18 cellular contexts compared by ENCODE assay signal in the genomic region with DNA sequence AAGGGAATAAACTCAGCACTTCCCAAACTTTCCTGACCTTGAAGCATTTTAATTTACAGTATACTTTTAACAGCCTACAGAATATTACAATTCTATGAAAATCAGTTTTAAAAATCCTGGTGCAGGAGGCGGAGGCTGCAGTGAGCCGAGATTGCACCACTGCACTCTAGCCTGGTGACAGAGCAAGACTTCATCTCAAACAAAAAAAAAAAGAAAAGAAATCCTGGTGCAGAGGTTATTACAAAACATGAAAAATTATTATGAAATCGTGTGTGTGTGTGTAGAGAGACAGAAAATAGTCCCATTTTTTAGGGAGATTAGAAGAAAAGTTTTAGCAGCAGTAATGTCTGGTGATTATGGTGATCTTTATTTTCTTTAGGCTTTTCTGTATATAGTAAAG. TPM values are rescaled to one million over a fixed set of nuclear protein-coding genes. Genes with fewer than 3 reads are reported as not detected.
DNase-seq lines count a peak whose midpoint lies in the region; ATAC-seq, FAIRE-seq and TF ChIP-seq lines count a peak whose summit lies in the region.
"Had no signal": no experiment of that assay in that cellular context is flagged by ENCODE, and none has a peak within 500 bp of the region (broad histone marks: within the 10 kb centered on the region; RNA-seq: fewer than 3 reads in every experiment).

No MANE protein-coding gene starts in this region.

- H3K27ac ChIP-seq in pancreas: no peak overlapping the region
- H3K27ac ChIP-seq in prostate gland: peak overlapping the region in 1 of 2 donors; percentile 8
- H3K27ac ChIP-seq: heart left ventricle had no signal

- no peak for FAIRE-seq in pancreas (lab: Jason Lieb, UNC)
- FAIRE-seq: GM19239, TTC549 had no signal

- H3K4me3 ChIP-seq in fibroblast of the aortic adventitia (ENCODE audit: low read depth, low read length) (no peak overlapping the region), pancreas (no peak overlapping the region), prostate gland (no peak overlapping the region)
- H3K4me3 ChIP-seq: heart left ventricle, upper lobe of left lung had no signal

- peaks cover 18 to 46% (median 39%) of the 10 kb centered on the region in 3 donors for H3K4me1 ChIP-seq in pancreas
- peaks cover 25% of the 10 kb centered on the region for H3K4me1 ChIP-seq in prostate gland (replicated peaks)

- no peaks in the 10 kb centered on the region for H3K36me3 ChIP-seq in pancreas
- no peaks in the 10 kb centered on the region for H3K36me3 ChIP-seq in prostate gland

- peak in 3 of 4 donors; percentile 27 to 68 (median 39) for ATAC-seq in pancreas
- ATAC-seq in HG02571 (IDR thresholded peaks at IDR 0.05; ENCODE audit: unreplicated experiment): no peak

- DNase-seq in GF-D8 (lab: John Stamatoyannopoulos, UW) (peak; percentile 37), NOMO-1 treated with dmso at 0.1 percent for 144 hours (lab: John Stamatoyannopoulos, UW; ENCODE audit: unreplicated experiment) (peak; percentile 83), fibroblast of the aortic adventitia (ENCODE audit: low read depth) (peak; percentile 30), pancreas (no peak), prostate gland (ENCODE audit: low spot score) (no peak)
- DNase-seq in activated CD4-positive, alpha-beta T cell treated with anti-CD3 and anti-CD28 coated beads, Interleukin-2, amount 50 U/mL, for 4 hours: no peak
- DNase-seq: C1 segment of cervical spinal cord; cerebellar nuclear complex; heart left ventricle; NCI-H146; NCI-H524; retina; RPMI8226; stimulated activated CD4-positive, alpha-beta T cell treated with anti-CD3 and anti-CD28 coated beads, Interleukin-2, amount 100 ng/mL, for 48 hours had no signal

- 43 to 46% methylated on average over 3 of the region's 3 CpGs for WGBS in pancreas, 2 donors
- 72% methylated on average over 3 of the region's 3 CpGs for WGBS in prostate gland

- no peaks in the 10 kb centered on the region for H3K9me3 ChIP-seq in pancreas
- H3K9me3 ChIP-seq in prostate gland: no peaks in the 10 kb centered on the region
- H3K9me3 ChIP-seq: heart left ventricle, upper lobe of left lung had no signal

- intact Hi-C loops in pancreas (cut with DNase I): no loop called here
- intact Hi-C loops in prostate gland (cut with DNase I): no loop called here

- no peak for TF ChIP-seq CTCF in fibroblast of the aortic adventitia (IDR thresholded peaks at IDR 0.05; ENCODE audit: insufficient read depth, low read length)
- TF ChIP-seq CTCF in pancreas (IDR thresholded peaks at IDR 0.05): no peak
- no peak for TF ChIP-seq CTCF in prostate gland (IDR thresholded peaks at IDR 0.05)

- no peak for TF ChIP-seq POLR2A in prostate gland (IDR thresholded peaks at IDR 0.05)

- H3K27me3 ChIP-seq in pancreas (no peaks in the 10 kb centered on the region), prostate gland (replicated peaks; ENCODE audit: insufficient read depth) (no peaks in the 10 kb centered on the region)
- H3K27me3 ChIP-seq: heart left ventricle, upper lobe of left lung had no signal

RNA-seq across cellular contexts. Expression of a gene that starts 26.9 kb away (rescaled TPM):
- total RNA-seq in fibroblast of the aortic adventitia (ENCODE audit: low replicate concordance) (104 and 128 TPM in 2 replicates), pancreas (10 to 100 TPM; 44.6 to 67.0 (median 50.1) TPM), prostate gland (100 to 1,000 TPM; 118 to 259 TPM)
- polyA plus RNA-seq in pancreas: 10 to 100 TPM; 19.9 to 44.5 TPM

Comparison
In these comparisons a context has a peak if more than half of its experiments do, and no peak if none do; other contexts are left out.
1. DNase-seq: peak in GF-D8 (single experiment), NOMO-1 treated with dmso at 0.1 percent for 144 hours (single experiment) and fibroblast of the aortic adventitia (single experiment); none in pancreas (0 of 6), activated CD4-positive, alpha-beta T cell treated with anti-CD3 and anti-CD28 coated beads, Interleukin-2, amount 50 U/mL, for 4 hours (0 of 2) and prostate gland (single experiment).